9 cellular contexts compared by ENCODE assay signal in the genomic region with DNA sequence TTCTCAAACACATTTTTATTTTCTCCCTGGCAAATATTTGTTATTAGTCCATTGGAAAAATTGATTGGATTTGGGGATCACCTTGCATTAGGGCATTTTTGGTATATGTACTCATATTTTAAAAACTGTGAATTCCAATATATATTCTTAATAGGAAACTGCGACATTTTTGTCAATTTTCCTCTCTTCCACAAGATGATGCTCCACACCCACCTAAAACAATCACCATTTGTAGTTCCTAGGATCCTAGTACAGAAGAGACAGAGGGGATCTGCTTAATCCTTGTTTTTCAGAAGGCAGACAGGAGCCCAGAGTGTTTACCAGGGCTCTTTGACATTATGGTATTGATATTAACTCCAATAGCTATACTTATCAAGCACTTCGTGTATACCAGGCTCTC. TPM values are rescaled to one million over a fixed set of nuclear protein-coding genes. Genes with fewer than 3 reads are reported as not detected.
DNase-seq lines count a peak whose midpoint lies in the region; ATAC-seq, FAIRE-seq and TF ChIP-seq lines count a peak whose summit lies in the region.
"Had no signal": no experiment of that assay in that cellular context is flagged by ENCODE, and none has a peak within 500 bp of the region (broad histone marks: within the 10 kb centered on the region; RNA-seq: fewer than 3 reads in every experiment).

No MANE protein-coding gene starts in this region.

- no peak overlapping the region for H3K4me2 ChIP-seq in PC-9

- WGBS in small intestine, 3 donors: 47 to 50% (median 48%) methylated on average over 2 of the region's 2 CpGs

- H3K27ac ChIP-seq in 22Rv1: no peak overlapping the region
- H3K27ac ChIP-seq in PC-9: no peak overlapping the region
- H3K27ac ChIP-seq in small intestine (ENCODE audit: low read depth in 1 of 2, low read length in 1 of 2): no peak overlapping the region

- no peak overlapping the region for H2AFZ ChIP-seq in PC-9

- BruUV-seq in PC-9 (replicated peaks; lab: Mats Ljungman, UMichigan): no TSS peak

- H3K9me2 ChIP-seq in PC-9 (ENCODE audit: insufficient read depth): no peaks in the 10 kb centered on the region

- H3K4me1 ChIP-seq in PC-9 (replicated peaks; ENCODE audit: insufficient read depth): 0 out of 2 replicates have a peak, but pooled peaks cover 3% of the 10 kb centered on the region
- no peaks in the 10 kb centered on the region for H3K4me1 ChIP-seq in small intestine (ENCODE audit: control insufficient read depth in 2 of 2, insufficient read depth in 1 of 2, low read depth in 1 of 2, low read length in 1 of 2)

- FAIRE-seq in small intestine (lab: Jason Lieb, UNC): no peak

- intact Hi-C loops in PC-9 (cut with micrococcal nuclease; ENCODE audit: unreplicated experiment): loop anchor here (1.0 to 10.0 kb wide), 4 partner anchors 49 to 623 kb away; no protein-coding TSS in a partner anchor

- TF ChIP-seq CTCF in 22Rv1 (IDR thresholded peaks at IDR 0.05) (peak; percentile 42), PC-9 (conservative IDR thresholded peaks at IDR 0.05) (peak; percentile 67), fibroblast of the aortic adventitia (IDR thresholded peaks at IDR 0.05; ENCODE audit: insufficient read depth, low read length) (peak; percentile 41)

- no peak overlapping the region for H3K4me3 ChIP-seq in PC-9
- no peak overlapping the region for H3K4me3 ChIP-seq in fibroblast of the aortic adventitia (ENCODE audit: low read depth, low read length)
- H3K4me3 ChIP-seq in small intestine (ENCODE audit: low read depth in 1 of 2, low read length in 2 of 2): no peak overlapping the region

- H3F3A ChIP-seq in PC-9 (ENCODE audit: insufficient read depth, low read depth): no peaks in the 10 kb centered on the region; the same call in 1 of the 2 replicates

- H3K36me3 ChIP-seq in PC-9 (ENCODE audit: low read depth): no peaks in the 10 kb centered on the region
- no peaks in the 10 kb centered on the region for H3K36me3 ChIP-seq in small intestine (ENCODE audit: control insufficient read depth in 2 of 2, insufficient read depth in 2 of 2, low read length in 2 of 2)

- DNase-seq in HCEC 1CT (peak; percentile 31), PC-9 (no peak), fibroblast of the aortic adventitia (ENCODE audit: low read depth) (peak; percentile 43), small intestine (no peak), NCI-H524 treated with DMSO at 0.1 percent for 48 hours (lab: John Stamatoyannopoulos, UW) (no peak)
- no peak for DNase-seq in stimulated activated CD4-positive, alpha-beta T cell treated with anti-CD3 and anti-CD28 coated beads, Interleukin-2, amount 100 ng/mL, for 24 hours
- DNase-seq: Calu3 had no signal

- no peaks in the 10 kb centered on the region for H3K79me2 ChIP-seq in PC-9 (ENCODE audit: low read depth)

- CTCF ChIA-PET in PC-9 (lab: Charles Lee): no interaction called here

- H3K9me3 ChIP-seq in PC-9 (ENCODE audit: insufficient read depth, low read depth) (no peaks in the 10 kb centered on the region), small intestine (ENCODE audit: control insufficient read depth, low read depth) (no peaks in the 10 kb centered on the region)

- POLR2A ChIA-PET in PC-9 (lab: Charles Lee; ENCODE audit: unreplicated experiment): no interaction called here

- H4K20me1 ChIP-seq in PC-9 (ENCODE audit: insufficient read depth): no peaks in the 10 kb centered on the region

- no peaks in the 10 kb centered on the region for H3K27me3 ChIP-seq in PC-9 (ENCODE audit: insufficient read depth, low read depth)
- H3K27me3 ChIP-seq in small intestine (ENCODE audit: control insufficient read depth in 2 of 2, insufficient read depth in 2 of 2, low read length in 2 of 2): no peaks in the 10 kb centered on the region

- ATAC-seq in GM19351 (IDR thresholded peaks at IDR 0.05; ENCODE audit: unreplicated experiment): no peak

RNA-seq across cellular contexts. Expression of gene OASL, which starts 22.8 kb away (rescaled TPM):
- total RNA-seq in PC-9 (2021) (1.7 and 2.7 TPM in 2 replicates), fibroblast of the aortic adventitia (ENCODE audit: low replicate concordance) (0.33 TPM in 1 of 2 replicates, not detected in the other)
- 1 to 10 TPM; 1.7 to 3.0 (median 2.2) TPM for polyA plus RNA-seq in small intestine

RNA-seq across cellular contexts. Expression of gene C12orf43, which starts 45.5 kb away (rescaled TPM):
- total RNA-seq in PC-9 (2021) (14.7 and 14.8 TPM in 2 replicates), fibroblast of the aortic adventitia (ENCODE audit: low replicate concordance) (12.7 and 17.8 TPM in 2 replicates)
- polyA plus RNA-seq in small intestine: 10 to 100 TPM in 1 of 3 donors, 1 to 10 TPM in 2; 4.5 to 11.4 (median 5.1) TPM

Comparison
In these comparisons a context has a peak if more than half of its experiments do, and no peak if none do; other contexts are left out.
1. DNase-seq: peak in HCEC 1CT (single experiment) and fibroblast of the aortic adventitia (single experiment); none in PC-9 (0 of 2), small intestine (single experiment), NCI-H524 treated with DMSO at 0.1 percent for 48 hours (single experiment) and stimulated activated CD4-positive, alpha-beta T cell treated with anti-CD3 and anti-CD28 coated beads, Interleukin-2, amount 100 ng/mL, for 24 hours (0 of 2).
2. Peak in every context shown above with its lines, with median percentiles within 50 percentile points of each other: CTCF ChIP-seq.